Comparison of ENCODE assay signal across 8 cellular contexts in genomic region chr2:46913471-46914381, GRCh38. TPM values are rescaled to one million over a fixed set of nuclear protein-coding genes. Genes with fewer than 3 reads are reported as not detected.
DNase-seq lines count a peak whose midpoint lies in the region; ATAC-seq and TF ChIP-seq lines count a peak whose summit lies in the region.

No MANE protein-coding gene starts in this region.

- no peak overlapping the region for H3K9ac ChIP-seq in KMS-11

- H3K9me3 Mint-ChIP-seq in MCF 10A (ENCODE audit: unreplicated experiment): no peaks in the 10 kb centered on the region

- no peaks in the 10 kb centered on the region for H4K20me1 ChIP-seq in KMS-11 (ENCODE audit: insufficient read depth)

- WGBS in mesodermal cell (ENCODE audit: insufficient coverage in 2 of 2), 2 experiments: 92 to 95% methylated on average over 8 of the region's 8 CpGs

- TF ChIP-seq CTCF in KMS-11 (conservative IDR thresholded peaks at IDR 0.05; ENCODE audit: low read depth, low read length) (no peak), MCF 10A (IDR thresholded peaks at IDR 0.05; ENCODE audit: unreplicated experiment) (no peak)

- H3K36me3 ChIP-seq in KMS-11 (ENCODE audit: insufficient read depth) (no peaks in the 10 kb centered on the region), mesodermal cell (ENCODE audit: control insufficient read depth, insufficient read depth, low read length) (peaks cover 42% of the 10 kb centered on the region)

- intact Hi-C loops in MCF 10A (cut with micrococcal nuclease): no loop called here

- H3K36me3 Mint-ChIP-seq in MCF 10A (ENCODE audit: insufficient read depth, unreplicated experiment): peaks cover 52% of the 10 kb centered on the region

- H3K27ac Mint-ChIP-seq in MCF 10A (ENCODE audit: low read depth, unreplicated experiment): peak overlapping the region; percentile 63

- no peak overlapping the region for H3K4me3 ChIP-seq in KMS-11 (IDR thresholded peaks at IDR 0.05; ENCODE audit: insufficient read depth, low read depth, low read length)
- H3K4me3 ChIP-seq in mesodermal cell (ENCODE audit: extremely low read depth, insufficient read depth, low read length, poor library complexity, severe bottlenecking): peak overlapping the region; percentile 86

- H3K27ac ChIP-seq in KMS-11 (no peak overlapping the region), mesodermal cell (ENCODE audit: low read depth, low read length, severe bottlenecking) (no peak overlapping the region)

- H2AFZ ChIP-seq in KMS-11 (ENCODE audit: low read depth): no peak overlapping the region

- DNase-seq in CD1c-positive myeloid dendritic cell (ENCODE audit: extremely low spot score) (peak; percentile 22), MCF 10A (ENCODE audit: unreplicated experiment) (peak; percentile 84), NCI-H187 (lab: John Stamatoyannopoulos, UW) (no peak), NCI-H748 (lab: John Stamatoyannopoulos, UW; ENCODE audit: unreplicated experiment) (no peak)
- no peak for DNase-seq in activated CD8-positive, alpha-beta memory T cell treated with anti-CD3 and anti-CD28 coated beads, Interleukin-2, amount 50 U/mL, for 48 hours

- no peaks in the 10 kb centered on the region for H3K27me3 Mint-ChIP-seq in MCF 10A (ENCODE audit: insufficient read depth, unreplicated experiment)

- peaks cover 18% of the 10 kb centered on the region for H3K27me3 ChIP-seq in KMS-11 (ENCODE audit: insufficient read depth, low read depth)

- CTCF ChIA-PET in MCF 10A (lab: Yijun Ruan, JAX): interaction anchor here (0.6 to 1.8 kb wide), 4 partner anchors 24 to 422 kb away, joined by 3 to 6 read pairs (median 4); no protein-coding TSS in a partner anchor

- H3K4me3 Mint-ChIP-seq in MCF 10A (ENCODE audit: unreplicated experiment): peak overlapping the region; percentile 82

- no peaks in the 10 kb centered on the region for H3K9me3 ChIP-seq in mesodermal cell (ENCODE audit: control insufficient read depth, low read length)

- POLR2A ChIA-PET in MCF 10A (lab: Yijun Ruan, JAX): interaction anchor here (0.6 to 3.9 kb wide), 17 partner anchors 10 to 490 kb away, joined by 3 to 30 read pairs (median 4); no protein-coding TSS in a partner anchor

- no peak for ATAC-seq in HG02840 (IDR thresholded peaks at IDR 0.05; ENCODE audit: low FRiP score, unreplicated experiment)

- TSS peak; percentile 45 for BruUV-seq in MCF 10A (replicated peaks; lab: Mats Ljungman, UMichigan)

- H3K79me2 ChIP-seq in KMS-11 (ENCODE audit: insufficient read depth, low read depth): peaks cover 12% of the 10 kb centered on the region; the same call in 1 of the 2 replicates

- peaks cover 57% of the 10 kb centered on the region for H3K4me1 Mint-ChIP-seq in MCF 10A (ENCODE audit: insufficient read depth, unreplicated experiment)

- H3K4me1 ChIP-seq in KMS-11 (ENCODE audit: low read depth, poor library complexity, severe bottlenecking) (peaks cover 71% of the 10 kb centered on the region), mesodermal cell (ENCODE audit: control insufficient read depth, insufficient read depth, low read length, poor library complexity, severe bottlenecking) (peaks cover 23% of the 10 kb centered on the region)

- peak overlapping the region; percentile 53 for H3K4me2 ChIP-seq in KMS-11

RNA-seq across cellular contexts. Expression of gene MCFD2, which starts 1.9 kb away (rescaled TPM):
- total RNA-seq in MCF 10A (2022): 157 and 238 TPM in 2 replicates
- 95.1 TPM for polyA plus RNA-seq in mesodermal cell (2013, experiment 1 of 2)
- 89.6 TPM for polyA plus RNA-seq in mesodermal cell (2013, experiment 2 of 2)

RNA-seq across cellular contexts. Expression of gene TTC7A, which starts 27.3 kb away (rescaled TPM):
- total RNA-seq in MCF 10A (2022): 23.2 and 24.8 TPM in 2 replicates
- 12.3 TPM for polyA plus RNA-seq in mesodermal cell (2013, experiment 1 of 2)
- polyA plus RNA-seq in mesodermal cell (2013, experiment 2 of 2): 11.5 TPM

Comparison
In these comparisons a context has a peak if more than half of its experiments do, and no peak if none do; other contexts are left out.
1. DNase-seq: peak in CD1c-positive myeloid dendritic cell (single experiment) and MCF 10A (single experiment); none in NCI-H187 (0 of 2), activated CD8-positive, alpha-beta memory T cell treated with anti-CD3 and anti-CD28 coated beads, Interleukin-2, amount 50 U/mL, for 48 hours (single experiment) and NCI-H748 (single experiment).